Comparison of ENCODE assay signal across 8 cellular contexts in genomic region chr4:56435748-56436442, GRCh38. TPM values are rescaled to one million over a fixed set of nuclear protein-coding genes. Genes with fewer than 3 reads are reported as not detected.
DNase-seq lines count a peak whose midpoint lies in the region; ATAC-seq, FAIRE-seq and TF ChIP-seq lines count a peak whose summit lies in the region.

Gene PAICS (plus strand): TSS chr4:56436260. CDS start chr4:56436313, 53 bp downstream.

- H3K9me3 ChIP-seq in BLaER1 treated with 17β-estradiol and CSF1 and Interleukin-3, amounts not matched to agents 10 nM and 100 nM (replicated peaks in 1 of 11), result no peaks in the 10 kb centered on the region
- H3K9me3 ChIP-seq in HepG2 (ENCODE audit: low read length), result no peaks in the 10 kb centered on the region

- H2AFZ ChIP-seq in HepG2 (ENCODE audit: low read length), result peak within 1 kb of the TSS; percentile 84

- H3K79me2 ChIP-seq in HepG2 (ENCODE audit: insufficient read depth, low read length), result peaks cover 84% of the 10 kb centered on the region

- peaks cover 0 to 83% (median 75%) of the 10 kb centered on the region in 11 experiments; a peak in 18 of 22 replicates for H4K20me1 ChIP-seq in BLaER1 treated with 17β-estradiol and CSF1 and Interleukin-3, amounts not matched to agents 10 nM and 100 nM
- H4K20me1 ChIP-seq in HepG2 (ENCODE audit: insufficient read depth, low read length), result peaks cover 40% of the 10 kb centered on the region

- POLR2A ChIA-PET in HepG2 (lab: Yijun Ruan, JAX), result interaction anchor here (0.5 to 4.9 kb wide), 18 partner anchors 9 to 890 kb away, joined by 3 to 67 read pairs (median 7); partner anchors contain the start of genes AASDH, CEP135, NOA1 and POLR2B

- peak within 1 kb of the TSS; percentile 89 for H3K27ac Mint-ChIP-seq in dendritic cell treated with granulocyte-macrophage colony-stimulating factor and Interleukin-4, amounts not matched to agents 40 ng/mL and 50 ng/mL, for 4 days

- peak in 1 of 2 experiments; percentile 5; a peak in 1 of 4 replicates for TF ChIP-seq EP300 in HepG2 (IDR thresholded peaks at IDR 0.05; ENCODE audit: low read depth in 2 of 2, low read length in 2 of 2)
- no peak for TF ChIP-seq EP300 in HepG2 (CRISPR knock-in tag; IDR thresholded peaks at IDR 0.05; ENCODE audit: borderline replicate concordance)

- WGBS in HepG2 (ENCODE audit: low lambda C conversion rate), result under 1% methylated on average over 24 of the region's 63 CpGs

- FAIRE-seq in HepG2 (lab: Jason Lieb, UNC), result no peak

- no peaks in the 10 kb centered on the region for H3K9me3 Mint-ChIP-seq in dendritic cell treated with granulocyte-macrophage colony-stimulating factor and Interleukin-4, amounts not matched to agents 40 ng/mL and 50 ng/mL, for 4 days

- no peak for TF ChIP-seq RAD21 in HepG2 (CRISPR knock-in tag; IDR thresholded peaks at IDR 0.05)

- in situ Hi-C loops in HepG2 (cut with HindIII; ENCODE audit: extremely low pct_ligation_motif_present, low pct_unique_long_range_greater_than_20kb), result no loop called here

- peak within 1 kb of the TSS; percentile 81 to 98 (median 93) for H3K9ac ChIP-seq in BLaER1 treated with 17β-estradiol and CSF1 and Interleukin-3, amounts not matched to agents 10 nM and 100 nM
- H3K9ac ChIP-seq in HepG2 (ENCODE audit: insufficient read depth, low read depth, low read length), result peak within 1 kb of the TSS; percentile 92

- peaks cover 24% of the 10 kb centered on the region for H3K36me3 Mint-ChIP-seq in dendritic cell treated with granulocyte-macrophage colony-stimulating factor and Interleukin-4, amounts not matched to agents 40 ng/mL and 50 ng/mL, for 4 days (ENCODE audit: low read depth)

- H3K27me3 Mint-ChIP-seq in dendritic cell treated with granulocyte-macrophage colony-stimulating factor and Interleukin-4, amounts not matched to agents 40 ng/mL and 50 ng/mL, for 4 days, result no peaks in the 10 kb centered on the region

- DNase-seq in NCI-H748 (lab: John Stamatoyannopoulos, UW; ENCODE audit: unreplicated experiment), result peak; percentile 94
- DNase-seq in activated CD4-positive, alpha-beta T cell treated with anti-CD3 and anti-CD28 coated beads, Interleukin-2, amount 50 U/mL, for 24 hours (ENCODE audit: low read depth in 1 of 2, low spot score in 1 of 2), result peak; percentile 95 to 98
- DNase-seq in HepG2 (ENCODE audit: low spot score), result peak; percentile 90
- peak; percentile 95 for DNase-seq in stimulated activated CD4-positive, alpha-beta T cell treated with anti-CD3 and anti-CD28 coated beads, Interleukin-4, amount 100 ng/mL, for 1 hour

- CTCF ChIA-PET in HepG2 (lab: Yijun Ruan, JAX; ENCODE audit: low intra/inter-chr PET ratio, low total read pairs), result no interaction called here

- peaks cover 0 to 39% (median 20%) of the 10 kb centered on the region in 11 experiments; a peak in 12 of 22 replicates for H3K36me3 ChIP-seq in BLaER1 treated with 17β-estradiol and CSF1 and Interleukin-3, amounts not matched to agents 10 nM and 100 nM
- peaks cover 0 to 14% of the 10 kb centered on the region in 2 experiments; a peak in 1 of 5 replicates for H3K36me3 ChIP-seq in HepG2 (replicated peaks in 1 of 2; ENCODE audit: control insufficient read depth in 1 of 2, insufficient read depth in 2 of 2, low read length in 2 of 2)

- H3K4me3 ChIP-seq in BLaER1 treated with 17β-estradiol and CSF1 and Interleukin-3, amounts not matched to agents 10 nM and 100 nM, result peak within 1 kb of the TSS; percentile 82 to 90 (median 85)
- H3K4me3 ChIP-seq in HepG2 (replicated peaks in 1 of 3; ENCODE audit: insufficient read depth in 1 of 3, low read depth in 2 of 3, low read length in 3 of 3), result peak within 1 kb of the TSS; percentile 75 to 92 (median 80)

- intact Hi-C loops in dendritic cell treated with granulocyte-macrophage colony-stimulating factor and Interleukin-4, amounts not matched to agents 40 ng/mL and 50 ng/mL, for 4 days (cut with micrococcal nuclease), result loop anchor here (1.0 to 5.0 kb wide), 4 partner anchors 31 to 543 kb away; partner anchors contain the start of genes AASDH, POLR2B, REST and SRP72
- intact Hi-C loops in HepG2 (cut with micrococcal nuclease; ENCODE audit: unreplicated experiment), result loop anchor here (1.0 to 5.0 kb wide), 3 partner anchors 49 to 541 kb away; partner anchors contain the start of genes AASDH, NOA1, POLR2B and REST

- BruUV-seq in HepG2 (replicated peaks; lab: Mats Ljungman, UMichigan), result no TSS peak

- no peak for TF ChIP-seq CTCF in HepG2 (CRISPR knock-in tag; IDR thresholded peaks at IDR 0.05)

- peak within 1 kb of the TSS; percentile 78 for H3K4me3 Mint-ChIP-seq in dendritic cell treated with granulocyte-macrophage colony-stimulating factor and Interleukin-4, amounts not matched to agents 40 ng/mL and 50 ng/mL, for 4 days

- TF ChIP-seq POLR2A in HepG2 (IDR thresholded peaks at IDR 0.05; ENCODE audit: insufficient read depth in 1 of 2, low read depth in 2 of 2, low read length in 2 of 2), result peak in 1 of 2 experiments; percentile 82; a peak in 2 of 4 replicates

- H3K27ac ChIP-seq in BLaER1 treated with 17β-estradiol and CSF1 and Interleukin-3, amounts not matched to agents 10 nM and 100 nM, result peak within 1 kb of the TSS; percentile 53 to 97 (median 93)
- peak within 1 kb of the TSS; percentile 98 for H3K27ac ChIP-seq in HepG2 (ENCODE audit: extremely low read length, insufficient read depth, low read length)

- H3K4me1 Mint-ChIP-seq in dendritic cell treated with granulocyte-macrophage colony-stimulating factor and Interleukin-4, amounts not matched to agents 40 ng/mL and 50 ng/mL, for 4 days (ENCODE audit: low read depth), result peaks cover 38% of the 10 kb centered on the region

- H3K27me3 ChIP-seq in BLaER1 treated with 17β-estradiol and CSF1 and Interleukin-3, amounts not matched to agents 10 nM and 100 nM, result no peaks in the 10 kb centered on the region
- no peaks in the 10 kb centered on the region; a peak in 1 of 5 replicates for H3K27me3 ChIP-seq in HepG2 (ENCODE audit: control insufficient read depth in 1 of 2, insufficient read depth in 2 of 2, low read length in 2 of 2)

- H3K4me2 ChIP-seq in BLaER1 treated with 17β-estradiol and CSF1 and Interleukin-3, amounts not matched to agents 10 nM and 100 nM, result peak within 1 kb of the TSS; percentile 72 to 94 (median 89)
- H3K4me2 ChIP-seq in HepG2 (ENCODE audit: low read depth, low read length), result peak within 1 kb of the TSS; percentile 89

- ATAC-seq in GM19351 (IDR thresholded peaks at IDR 0.05; ENCODE audit: unreplicated experiment) (peak; percentile 62), HG03521 (IDR thresholded peaks at IDR 0.05; ENCODE audit: unreplicated experiment) (peak; percentile 62), HepG2 (peak; percentile 76)

- peaks cover 40 to 61% (median 50%) of the 10 kb centered on the region in 10 experiments for H3K4me1 ChIP-seq in BLaER1 treated with 17β-estradiol and CSF1 and Interleukin-3, amounts not matched to agents 10 nM and 100 nM
- H3K4me1 ChIP-seq in HepG2 (ENCODE audit: insufficient read depth, low read length), result peaks cover 48% of the 10 kb centered on the region

TF ChIP-seq in HepG2, 621 proteins besides CTCF, POLR2A, EP300 and RAD21 (continues in another document):
- TF ChIP-seq ZUFSP (CRISPR knock-in tag; IDR thresholded peaks at IDR 0.05; ENCODE audit: borderline replicate concordance), result no peak
- no peak for TF ChIP-seq JUNB (CRISPR knock-in tag; IDR thresholded peaks at IDR 0.05; ENCODE audit: borderline replicate concordance)
- TF ChIP-seq ZNF224 (CRISPR knock-in tag; IDR thresholded peaks at IDR 0.05), result 0 out of 2 replicates have a peak, but pooled peaks have one; percentile 59
- TF ChIP-seq SMYD3 (CRISPR knock-in tag; IDR thresholded peaks at IDR 0.05), result no peak
- TF ChIP-seq NONO (IDR thresholded peaks at IDR 0.05), result no peak
- peak; percentile 85 for TF ChIP-seq NONO (CRISPR knock-in tag; conservative IDR thresholded peaks at IDR 0.05)
- TF ChIP-seq ZNF263 (CRISPR knock-in tag; IDR thresholded peaks at IDR 0.05), result no peak

RNA-seq across cellular contexts. Expression of gene PAICS, which starts in this region (rescaled TPM):
- total RNA-seq in HepG2 (2016; rRNA removed; fragmentation: Illumina TruSeq; extraction: Trizol), result 249 and 453 TPM in 2 replicates
- total RNA-seq in HepG2 (2016; cell fraction: cytosol; rRNA removed; fragmentation: Illumina TruSeq; extraction: Trizol; ENCODE audit: low read depth), result 32.8 and 38.2 TPM in 2 replicates
- total RNA-seq in HepG2 (2016; cell fraction: insoluble cytoplasmic fraction; rRNA removed; fragmentation: Illumina TruSeq; extraction: Trizol), result 251 and 440 TPM in 2 replicates
- 86.3 and 100 TPM in 2 replicates for total RNA-seq in HepG2 (2016; cell fraction: membrane; rRNA removed; fragmentation: Illumina TruSeq; extraction: Trizol)
- total RNA-seq in HepG2 (2016; cell fraction: nucleus; rRNA removed; fragmentation: Illumina TruSeq; extraction: Trizol), result 120 and 133 TPM in 2 replicates
- 165 and 241 TPM in 2 replicates for polyA plus RNA-seq in HepG2 (2011; rRNA removed)
- 131 and 167 TPM in 2 replicates for polyA plus RNA-seq in HepG2 (2011; cell fraction: cytosol; rRNA removed)
- polyA plus RNA-seq in HepG2 (2011; cell fraction: nucleus; rRNA removed), result 70.5 and 75.1 TPM in 2 replicates
- polyA plus RNA-seq in HepG2 (2012), result 143 and 229 TPM in 2 replicates
- polyA plus RNA-seq in HepG2 (2016; cell fraction: cytosol; fragmentation: Illumina TruSeq; extraction: Trizol; ENCODE audit: low read depth), result 44.9 and 45.4 TPM in 2 replicates
- polyA plus RNA-seq in HepG2 (2016; cell fraction: insoluble cytoplasmic fraction; fragmentation: Illumina TruSeq; extraction: Trizol; ENCODE audit: low read depth), result 478 and 487 TPM in 2 replicates
- polyA plus RNA-seq in HepG2 (2016; cell fraction: membrane; fragmentation: Illumina TruSeq; extraction: Trizol; ENCODE audit: low read depth), result 72.6 and 81.2 TPM in 2 replicates
- 160 and 165 TPM in 2 replicates for polyA plus RNA-seq in HepG2 (2016; cell fraction: nucleus; fragmentation: Illumina TruSeq; extraction: Trizol; ENCODE audit: insufficient read depth, low read depth)
- 99.6 and 124 TPM in 2 replicates for polyA minus RNA-seq in HepG2 (2011; rRNA and poly(A)+ RNA removed; ENCODE audit: low replicate concordance)
- polyA minus RNA-seq in HepG2 (2011; cell fraction: cytosol; rRNA and poly(A)+ RNA removed), result 75.2 and 84.6 TPM in 2 replicates
- polyA minus RNA-seq in HepG2 (2011; cell fraction: nucleus; rRNA and poly(A)+ RNA removed), result 143 TPM in 2 replicates

Comparison
In these comparisons a context has a peak if more than half of its experiments do, and no peak if none do; other contexts are left out.
1. Peak in every context shown above with its lines: DNase-seq, ATAC-seq, H3K4me3 ChIP-seq and H3K27ac ChIP-seq.